ENCODE assay signal across 11 cellular contexts in genomic region chr13:42996584-42996983, GRCh38. TPM values are rescaled to one million over a fixed set of nuclear protein-coding genes. Genes with fewer than 3 reads are reported as not detected.
DNase-seq lines count a peak whose midpoint lies in the region; ATAC-seq and TF ChIP-seq lines count a peak whose summit lies in the region.
"Had no signal": no experiment of that assay in that cellular context is flagged by ENCODE, and none has a peak within 500 bp of the region (broad histone marks: within the 10 kb centered on the region; RNA-seq: fewer than 3 reads in every experiment).

No MANE protein-coding gene starts in this region.

- peaks cover 38% of the 10 kb centered on the region for H3K4me1 Mint-ChIP-seq in activated naive CD4-positive, alpha-beta T cell treated with anti-CD3 and anti-CD28 coated beads for 36 hours (ENCODE audit: low read depth)

- no peak for DNase-seq in activated naive CD4-positive, alpha-beta T cell treated with anti-CD3 and anti-CD28 coated beads for 36 hours
- no peak for DNase-seq in activated naive CD4-positive, alpha-beta T cell (lab: John Stamatoyannopoulos, UW)
- DNase-seq in PC-9 = peak; percentile 24 to 93
- DNase-seq in dermis microvascular lymphatic vessel endothelial cell (ENCODE audit: low read depth in 2 of 2) = peak; percentile 78 to 87
- DNase-seq in stimulated activated naive CD8-positive, alpha-beta T cell treated with anti-CD3 and anti-CD28 coated beads, Interleukin-15, Interleukin-2, amounts not matched to agents 100 U/mL and 50 U/mL, for 24 hours = no peak
- DNase-seq in H4 (ENCODE audit: low spot score) = no peak
- no peak for DNase-seq in activated gamma-delta T cell (lab: John Stamatoyannopoulos, UW)
- DNase-seq: CD8-positive, alpha-beta memory T cell; heart left ventricle had no signal

- intact Hi-C loops in activated naive CD4-positive, alpha-beta T cell treated with anti-CD3 and anti-CD28 coated beads for 36 hours (cut with micrococcal nuclease) = loop anchor here (1.0 to 10.0 kb wide), 3 partner anchors 46 to 642 kb away; no protein-coding TSS in a partner anchor
- intact Hi-C loops in PC-9 (cut with micrococcal nuclease; ENCODE audit: unreplicated experiment) = loop anchor here (1.0 kb wide), 2 partner anchors 9 to 62 kb away; no protein-coding TSS in a partner anchor

- H3F3A ChIP-seq in PC-9 (ENCODE audit: insufficient read depth, low read depth) = peaks cover 6% of the 10 kb centered on the region; the same call in 1 of the 2 replicates

- BruUV-seq in PC-9 (replicated peaks; lab: Mats Ljungman, UMichigan) = no TSS peak

- peak overlapping the region; percentile 54 for H3K4me2 ChIP-seq in PC-9

- peaks cover 19% of the 10 kb centered on the region for H3K4me1 ChIP-seq in PC-9 (replicated peaks; ENCODE audit: insufficient read depth)

- no peak overlapping the region for H2AFZ ChIP-seq in PC-9

- POLR2A ChIA-PET in PC-9 (lab: Charles Lee; ENCODE audit: unreplicated experiment) = interaction anchor here (0.5 to 0.7 kb wide), 4 partner anchors 10 to 727 kb away, joined by 3 to 6 read pairs (median 4); no protein-coding TSS in a partner anchor

- H3K9me3 ChIP-seq in PC-9 (ENCODE audit: insufficient read depth, low read depth) = no peaks in the 10 kb centered on the region
- H3K9me3 ChIP-seq: heart left ventricle, neutrophil had no signal

- no peaks in the 10 kb centered on the region for H3K79me2 ChIP-seq in PC-9 (ENCODE audit: low read depth)

- H3K27me3 Mint-ChIP-seq in activated naive CD4-positive, alpha-beta T cell treated with anti-CD3 and anti-CD28 coated beads for 36 hours (ENCODE audit: low read depth) = no peaks in the 10 kb centered on the region
- H3K27me3 Mint-ChIP-seq: CD8-positive, alpha-beta memory T cell had no signal

- H3K4me3 ChIP-seq in PC-9 = no peak overlapping the region; the same call in 1 of the 2 replicates
- H3K4me3 ChIP-seq: heart left ventricle had no signal

- ATAC-seq in stimulated activated naive CD8-positive, alpha-beta T cell treated with anti-CD3 and anti-CD28 coated beads, Interleukin-15, Interleukin-2, amounts not matched to agents 100 U/mL and 50 U/mL, for 24 hours = peak; percentile 30
- ATAC-seq in GM18861 (IDR thresholded peaks at IDR 0.05; ENCODE audit: unreplicated experiment) = no peak

- H3K36me3 ChIP-seq in PC-9 (ENCODE audit: low read depth) = no peaks in the 10 kb centered on the region
- H3K36me3 ChIP-seq: heart left ventricle, neutrophil had no signal

- H3K36me3 Mint-ChIP-seq in activated naive CD4-positive, alpha-beta T cell treated with anti-CD3 and anti-CD28 coated beads for 36 hours (ENCODE audit: low read depth) = no peaks in the 10 kb centered on the region

- CTCF ChIA-PET in activated naive CD4-positive, alpha-beta T cell treated with anti-CD3 and anti-CD28 coated beads for 36 hours (lab: Charles Lee) = interaction anchor here (1.1 to 2.3 kb wide), 2 partner anchors 18 to 25 kb away, joined by 3 to 8 read pairs; no protein-coding TSS in a partner anchor
- CTCF ChIA-PET in PC-9 (lab: Charles Lee) = interaction anchor here (0.6 kb wide), 1 partner anchor 52 kb away, joined by 3 read pairs; no protein-coding TSS in a partner anchor

- peak overlapping the region; percentile 81 for H3K27ac ChIP-seq in PC-9
- H3K27ac ChIP-seq: heart left ventricle, neutrophil had no signal

- no peaks in the 10 kb centered on the region for H3K9me3 Mint-ChIP-seq in activated naive CD4-positive, alpha-beta T cell treated with anti-CD3 and anti-CD28 coated beads for 36 hours
- H3K9me3 Mint-ChIP-seq: CD8-positive, alpha-beta memory T cell had no signal

- peak overlapping the region; percentile 46 for H3K27ac Mint-ChIP-seq in activated naive CD4-positive, alpha-beta T cell treated with anti-CD3 and anti-CD28 coated beads for 36 hours
- H3K27ac Mint-ChIP-seq: CD8-positive, alpha-beta memory T cell had no signal

- no peaks in the 10 kb centered on the region for H4K20me1 ChIP-seq in PC-9 (ENCODE audit: insufficient read depth)

- TF ChIP-seq CTCF in PC-9 (conservative IDR thresholded peaks at IDR 0.05) = no peak

- no peak overlapping the region for H3K4me3 Mint-ChIP-seq in activated naive CD4-positive, alpha-beta T cell treated with anti-CD3 and anti-CD28 coated beads for 36 hours

- no peaks in the 10 kb centered on the region for H3K9me2 ChIP-seq in PC-9 (ENCODE audit: insufficient read depth)

- H3K27me3 ChIP-seq in PC-9 (ENCODE audit: insufficient read depth, low read depth) = no peaks in the 10 kb centered on the region
- H3K27me3 ChIP-seq: heart left ventricle had no signal

RNA-seq across cellular contexts. Expression of gene EPSTI1, which starts 4.5 kb away (rescaled TPM):
- total RNA-seq in activated naive CD4-positive, alpha-beta T cell treated with anti-CD3 and anti-CD28 coated beads for 36 hours = 10 to 100 TPM; 17.4 to 19.8 TPM
- total RNA-seq in PC-9 (2021) (2.7 and 3.4 TPM in 2 replicates), dermis microvascular lymphatic vessel endothelial cell (2.3 and 3.4 TPM in 2 replicates)
- 5.4 and 6.0 TPM in 2 replicates for total RNA-seq in H4 (2014; rRNA removed; shearing (Covaris generic))

RNA-seq across cellular contexts. Expression of gene DNAJC15, which starts 26.8 kb away (rescaled TPM):
- 10 to 100 TPM; 14.5 to 16.8 TPM for total RNA-seq in activated naive CD4-positive, alpha-beta T cell treated with anti-CD3 and anti-CD28 coated beads for 36 hours
- 12.7 and 14.8 TPM in 2 replicates for total RNA-seq in PC-9 (2021)
- total RNA-seq in dermis microvascular lymphatic vessel endothelial cell = 17.5 and 17.7 TPM in 2 replicates
- 22.9 and 23.0 TPM in 2 replicates for total RNA-seq in H4 (2014; rRNA removed; shearing (Covaris generic))

Comparison
In these comparisons a context has a peak if more than half of its experiments do, and no peak if none do; other contexts are left out.
1. DNase-seq: peak in PC-9 (2 of 2) and dermis microvascular lymphatic vessel endothelial cell (2 of 2); none in activated naive CD4-positive, alpha-beta T cell treated with anti-CD3 and anti-CD28 coated beads for 36 hours (single experiment), activated naive CD4-positive, alpha-beta T cell (0 of 4), stimulated activated naive CD8-positive, alpha-beta T cell treated with anti-CD3 and anti-CD28 coated beads, Interleukin-15, Interleukin-2, amounts not matched to agents 100 U/mL and 50 U/mL, for 24 hours (single experiment), H4 (single experiment) and activated gamma-delta T cell (single experiment).